In genomic region chr18:40849856-40850255, GRCh38 we compare ENCODE assay signal across 20 cellular contexts.
A peak's percentile ranks its signal among the peaks of the same experiment; 100 is the strongest.
DNase-seq lines count a peak whose midpoint lies in the region; ATAC-seq and TF ChIP-seq lines count a peak whose summit lies in the region.
"Had no signal": no experiment of that assay in that cellular context is flagged by ENCODE, and none has a peak within 500 bp of the region (broad histone marks: within the 10 kb centered on the region; RNA-seq: fewer than 3 reads in every experiment).

No MANE protein-coding gene starts in this region.

- TF ChIP-seq CTCF in MCF 10A (IDR thresholded peaks at IDR 0.05; ENCODE audit: unreplicated experiment) (no peak), mammary epithelial cell (conservative IDR thresholded peaks at IDR 0.05 in 1 of 2, IDR thresholded peaks at IDR 0.05 in 1 of 2; ENCODE audit: extremely low read depth in 1 of 2, insufficient read depth in 1 of 2, low read depth in 1 of 2, low read length in 2 of 2) (no peak), choroid plexus epithelial cell (conservative IDR thresholded peaks at IDR 0.05; ENCODE audit: low read depth, low read length) (no peak), nephron (IDR thresholded peaks at IDR 0.05; ENCODE audit: unreplicated experiment in 3 of 3) (no peak)

- peak overlapping the region; percentile 1 for H3K27ac Mint-ChIP-seq in MCF 10A (ENCODE audit: low read depth, unreplicated experiment)
- H3K27ac Mint-ChIP-seq in nephron, result peak overlapping the region in 2 of 3 experiments; percentile 25 to 53
- no peak overlapping the region for H3K27ac Mint-ChIP-seq in effector memory CD8-positive, alpha-beta T cell
- H3K27ac Mint-ChIP-seq: B cell; CD8-positive, alpha-beta T cell; HFFc6 had no signal

- H3K4me2 ChIP-seq in mammary epithelial cell (ENCODE audit: insufficient read depth, low read depth, low read length), result no peak overlapping the region
- H3K4me2 ChIP-seq: BLaER1 had no signal

- in situ Hi-C loops in mammary epithelial cell (cut with MboI; ENCODE audit: low sequenced_read_pairs in 2 of 2), result no loop called here

- H3K4me3 ChIP-seq in mammary epithelial cell (replicated peaks in 1 of 3; ENCODE audit: insufficient read depth in 1 of 3, low read depth in 2 of 3, low read length in 3 of 3), result no peak overlapping the region
- H3K4me3 ChIP-seq in choroid plexus epithelial cell (ENCODE audit: low read depth, low read length), result no peak overlapping the region
- H3K4me3 ChIP-seq: BLaER1, HAP-1 had no signal

- no peak for DNase-seq in MCF 10A (ENCODE audit: unreplicated experiment)
- no peak for DNase-seq in mammary epithelial cell
- DNase-seq in choroid plexus epithelial cell (ENCODE audit: low read depth), result peak; percentile 59
- no peak for DNase-seq in effector memory CD8-positive, alpha-beta T cell
- DNase-seq in DMS114 treated with DMSO at 0.1 percent for 48 hours (lab: John Stamatoyannopoulos, UW; ENCODE audit: unreplicated experiment), result no peak
- DNase-seq: Caco-2; CD4-positive, CD25-positive, alpha-beta regulatory T cell; CD8-positive, alpha-beta T cell; DMS 273 treated with DMSO at 0.1 percent for 48 hours; DMS53; DMS79 treated with DMSO at 0.1 percent for 48 hours; GF-D8; GOT3; HFFc6 had no signal

- H3K27me3 ChIP-seq in mammary epithelial cell (ENCODE audit: insufficient read depth, low read length), result no peaks in the 10 kb centered on the region
- H3K27me3 ChIP-seq: BLaER1 had no signal

- POLR2A ChIA-PET in MCF 10A (lab: Yijun Ruan, JAX), result interaction anchor here (0.7 to 3.4 kb wide), 3 partner anchors 18 to 136 kb away, joined by 3 to 21 read pairs (median 3); no protein-coding TSS in a partner anchor

- CTCF ChIA-PET in MCF 10A (lab: Yijun Ruan, JAX) (interaction anchor here (0.9 kb wide), 1 partner anchor 461 kb away, joined by 3 read pairs; no protein-coding TSS in a partner anchor), mammary epithelial cell (lab: Charles Lee; ENCODE audit: low non-redundant PET) (no interaction called here)

- no peak overlapping the region for H3K9ac ChIP-seq in mammary epithelial cell (ENCODE audit: insufficient read depth, low read length)
- H3K9ac ChIP-seq: BLaER1 had no signal

- H3K4me1 ChIP-seq in mammary epithelial cell (ENCODE audit: insufficient read depth, low read length), result peaks cover 31% of the 10 kb centered on the region
- H3K4me1 ChIP-seq: BLaER1, Caco-2, HAP-1 had no signal

- H3K27me3 Mint-ChIP-seq in MCF 10A (ENCODE audit: insufficient read depth, unreplicated experiment) (no peaks in the 10 kb centered on the region), nephron (ENCODE audit: low read depth) (no peaks in the 10 kb centered on the region)
- no peaks in the 10 kb centered on the region for H3K27me3 Mint-ChIP-seq in effector memory CD8-positive, alpha-beta T cell
- H3K27me3 Mint-ChIP-seq: B cell; CD4-positive, CD25-positive, alpha-beta regulatory T cell had no signal

- no peak overlapping the region for H2AFZ ChIP-seq in mammary epithelial cell (ENCODE audit: low read depth, low read length)

- no peaks in the 10 kb centered on the region for H4K20me1 ChIP-seq in mammary epithelial cell (ENCODE audit: insufficient read depth, low read length)
- H4K20me1 ChIP-seq: BLaER1 had no signal

- intact Hi-C loops in MCF 10A (cut with micrococcal nuclease), result no loop called here
- intact Hi-C loops in mammary epithelial cell (cut with micrococcal nuclease), result no loop called here

- H3K36me3 ChIP-seq in mammary epithelial cell (ENCODE audit: insufficient read depth, low read length), result no peaks in the 10 kb centered on the region
- H3K36me3 ChIP-seq: BLaER1, HAP-1 had no signal

- H3K9me3 Mint-ChIP-seq in MCF 10A (ENCODE audit: unreplicated experiment) (peaks cover 5% of the 10 kb centered on the region), nephron (peaks cover 2% of the 10 kb centered on the region)
- peaks cover 10 to 21% of the 10 kb centered on the region in 2 donors for H3K9me3 Mint-ChIP-seq in effector memory CD8-positive, alpha-beta T cell

- 100% methylated on average over 1 of the region's 1 CpG for WGBS in mammary epithelial cell (ENCODE audit: low coverage, missing lambda C conversion rate)

- no peaks in the 10 kb centered on the region for H3K79me2 ChIP-seq in mammary epithelial cell (ENCODE audit: insufficient read depth, low read length)

- no peaks in the 10 kb centered on the region for H3K9me3 ChIP-seq in mammary epithelial cell (replicated peaks; ENCODE audit: insufficient read depth, low read length)
- H3K9me3 ChIP-seq: BLaER1, Caco-2, HAP-1 had no signal

- H3K36me3 Mint-ChIP-seq in MCF 10A (ENCODE audit: insufficient read depth, unreplicated experiment), result no peaks in the 10 kb centered on the region
- no peaks in the 10 kb centered on the region for H3K36me3 Mint-ChIP-seq in nephron (ENCODE audit: low read depth)
- no peaks in the 10 kb centered on the region for H3K36me3 Mint-ChIP-seq in effector memory CD8-positive, alpha-beta T cell (ENCODE audit: insufficient read depth)
- H3K36me3 Mint-ChIP-seq: CD4-positive, CD25-positive, alpha-beta regulatory T cell; CD8-positive, alpha-beta T cell had no signal

- BruUV-seq in MCF 10A (replicated peaks; lab: Mats Ljungman, UMichigan), result no TSS peak
- no TSS peak for BruUV-seq in mammary epithelial cell (replicated peaks; lab: Mats Ljungman, UMichigan)

- dilution Hi-C loops in mammary epithelial cell (cut with HindIII; ENCODE audit: low sequenced_read_pairs), result no loop called here

- peaks cover 22% of the 10 kb centered on the region for H3K4me1 Mint-ChIP-seq in MCF 10A (ENCODE audit: insufficient read depth, unreplicated experiment)
- H3K4me1 Mint-ChIP-seq in nephron, result peaks cover 20% of the 10 kb centered on the region
- no peaks in the 10 kb centered on the region for H3K4me1 Mint-ChIP-seq in effector memory CD8-positive, alpha-beta T cell (ENCODE audit: low read depth in 2 of 2)
- H3K4me1 Mint-ChIP-seq: B cell; CD4-positive, CD25-positive, alpha-beta regulatory T cell had no signal

- no peak overlapping the region for H3K27ac ChIP-seq in mammary epithelial cell (ENCODE audit: insufficient read depth, low read depth, low read length)
- H3K27ac ChIP-seq: 22Rv1, BLaER1, C4-2B had no signal

- H3K4me3 Mint-ChIP-seq in MCF 10A (ENCODE audit: unreplicated experiment) (no peak overlapping the region), nephron (no peak overlapping the region)
- no peak overlapping the region for H3K4me3 Mint-ChIP-seq in effector memory CD8-positive, alpha-beta T cell
- H3K4me3 Mint-ChIP-seq: B cell; CD4-positive, CD25-positive, alpha-beta regulatory T cell; CD8-positive, alpha-beta T cell; HFFc6 had no signal

- ATAC-seq in effector memory CD8-positive, alpha-beta T cell (replicated peaks), result no peak
- ATAC-seq: CD8-positive, alpha-beta T cell had no signal

Comparison
In these comparisons a context has a peak if more than half of its experiments do, and no peak if none do; other contexts are left out.
1. H3K27ac Mint-ChIP-seq: peak in MCF 10A (single experiment) and nephron (2 of 3); none in effector memory CD8-positive, alpha-beta T cell (0 of 2).